In genomic region chr4:159390648-159391047, GRCh38 we compare ENCODE assay signal across 12 cellular contexts.
DNase-seq lines count a peak whose midpoint lies in the region; ATAC-seq and TF ChIP-seq lines count a peak whose summit lies in the region.
"Had no signal": no experiment of that assay in that cellular context is flagged by ENCODE, and none has a peak within 500 bp of the region (broad histone marks: within the 10 kb centered on the region; RNA-seq: fewer than 3 reads in every experiment).

No MANE protein-coding gene starts in this region.

- no peaks in the 10 kb centered on the region; the same call in 1 of the 2 replicates for H3K27me3 Mint-ChIP-seq in HFFc6 (ENCODE audit: insufficient read depth)
- no peaks in the 10 kb centered on the region for H3K27me3 Mint-ChIP-seq in type B pancreatic cell
- peaks cover 3% of the 10 kb centered on the region for H3K27me3 Mint-ChIP-seq in glutamatergic neuron (ENCODE audit: unreplicated experiment)

- DNase-seq in HFFc6 (peak; percentile 94), SW 1271 (lab: John Stamatoyannopoulos, UW) (peak; percentile 56 to 76), fibroblast of the aortic adventitia (ENCODE audit: low read depth) (peak; percentile 88), type B pancreatic cell (ENCODE audit: extremely low spot score, unreplicated experiment) (no peak), glutamatergic neuron (no peak)
- DNase-seq in stimulated activated naive CD4-positive, alpha-beta T cell treated with Interleukin-2 at 50 U/mL for 16 hours (lab: John Stamatoyannopoulos, UW): no peak
- DNase-seq: activated CD8-positive, alpha-beta memory T cell treated with anti-CD3 and anti-CD28 coated beads, Interleukin-2, amount 50 U/mL, for 4 hours; kidney; NCI-H1436 treated with DMSO at 0.1 percent for 48 hours had no signal

- H3K4me1 Mint-ChIP-seq in HFFc6 (ENCODE audit: low read depth): peaks cover 20% of the 10 kb centered on the region
- no peaks in the 10 kb centered on the region for H3K4me1 Mint-ChIP-seq in type B pancreatic cell (ENCODE audit: unreplicated experiment)
- no peaks in the 10 kb centered on the region for H3K4me1 Mint-ChIP-seq in glutamatergic neuron (ENCODE audit: low read depth, unreplicated experiment)
- H3K4me1 Mint-ChIP-seq: central memory CD8-positive, alpha-beta T cell had no signal

- peak overlapping the region; percentile 52 for H3K4me3 Mint-ChIP-seq in HFFc6
- no peak overlapping the region for H3K4me3 Mint-ChIP-seq in type B pancreatic cell
- no peak overlapping the region for H3K4me3 Mint-ChIP-seq in glutamatergic neuron (ENCODE audit: unreplicated experiment)
- H3K4me3 Mint-ChIP-seq: central memory CD8-positive, alpha-beta T cell had no signal

- H3K36me3 Mint-ChIP-seq in HFFc6 (ENCODE audit: low read depth): peaks cover 42% of the 10 kb centered on the region
- no peaks in the 10 kb centered on the region for H3K36me3 Mint-ChIP-seq in type B pancreatic cell
- peaks cover 7% of the 10 kb centered on the region for H3K36me3 Mint-ChIP-seq in glutamatergic neuron (ENCODE audit: unreplicated experiment)

- H3K27ac Mint-ChIP-seq in HFFc6: peak overlapping the region; percentile 93
- peak overlapping the region; percentile 48 for H3K27ac Mint-ChIP-seq in type B pancreatic cell
- H3K27ac Mint-ChIP-seq in glutamatergic neuron (ENCODE audit: unreplicated experiment): no peak overlapping the region

- no peak for TF ChIP-seq CTCF in HFFc6 (IDR thresholded peaks at IDR 0.05)
- no peak for TF ChIP-seq CTCF in fibroblast of the aortic adventitia (IDR thresholded peaks at IDR 0.05; ENCODE audit: insufficient read depth, low read length)
- no peak for TF ChIP-seq CTCF in type B pancreatic cell (conservative IDR thresholded peaks at IDR 0.05)
- no peak for TF ChIP-seq CTCF in glutamatergic neuron (IDR thresholded peaks at IDR 0.05; ENCODE audit: partially characterized antibody, unreplicated experiment)

- no peak overlapping the region for H3K4me3 ChIP-seq in fibroblast of the aortic adventitia (ENCODE audit: low read depth, low read length)

- no peak for ATAC-seq in HG02571 (IDR thresholded peaks at IDR 0.05; ENCODE audit: unreplicated experiment)
- ATAC-seq: right cardiac atrium had no signal

- H3K9me3 Mint-ChIP-seq in HFFc6: peaks cover 35% of the 10 kb centered on the region
- peaks cover 11% of the 10 kb centered on the region for H3K9me3 Mint-ChIP-seq in type B pancreatic cell
- peaks cover 7% of the 10 kb centered on the region for H3K9me3 Mint-ChIP-seq in glutamatergic neuron (ENCODE audit: unreplicated experiment)

Comparison
In these comparisons a context has a peak if more than half of its experiments do, and no peak if none do; other contexts are left out.
1. DNase-seq: peak in HFFc6 (single experiment), SW 1271 (2 of 2) and fibroblast of the aortic adventitia (single experiment); none in type B pancreatic cell (single experiment), glutamatergic neuron (single experiment) and stimulated activated naive CD4-positive, alpha-beta T cell treated with Interleukin-2 at 50 U/mL for 16 hours (single experiment).